ENCODE assay signal across 27 cellular contexts in genomic region chr5:153618857-153619256, GRCh38.
DNase-seq lines count a peak whose midpoint lies in the region; ATAC-seq, FAIRE-seq and TF ChIP-seq lines count a peak whose summit lies in the region.
"Had no signal": no experiment of that assay in that cellular context is flagged by ENCODE, and none has a peak within 500 bp of the region (broad histone marks: within the 10 kb centered on the region; RNA-seq: fewer than 3 reads in every experiment).

No MANE protein-coding gene starts in this region.

- TF ChIP-seq EP300 in K562 (IDR thresholded peaks at IDR 0.05; ENCODE audit: low read length): 0 out of 2 replicates have a peak, but pooled peaks have one; percentile 22

- H2AFZ ChIP-seq in ACC112 (ENCODE audit: low read length, unreplicated experiment) (peak overlapping the region; percentile 76), K562 (ENCODE audit: low read depth, low read length) (no peak overlapping the region), keratinocyte (ENCODE audit: control insufficient read depth, low read length) (peak overlapping the region; percentile 29)
- H2AFZ ChIP-seq: hepatocyte, neural progenitor cell had no signal

- TF ChIP-seq RAD21 in K562 (CRISPR knock-in tag; conservative IDR thresholded peaks at IDR 0.05 in 1 of 2, IDR thresholded peaks at IDR 0.05 in 1 of 2): no peak

- H3K4me3 ChIP-seq in ACC112 (ENCODE audit: low read depth, low read length): no peak overlapping the region
- no peak overlapping the region for H3K4me3 ChIP-seq in K562
- H3K4me3 ChIP-seq in keratinocyte (ENCODE audit: control insufficient read depth in 2 of 3, extremely low read depth in 1 of 3, insufficient read depth in 2 of 3, low read depth in 1 of 3, low read length in 3 of 3): no peak overlapping the region
- no peak overlapping the region for H3K4me3 ChIP-seq in effector memory CD4-positive, alpha-beta T cell (ENCODE audit: insufficient read depth, low read depth, low read length, poor library complexity, severe bottlenecking)
- H3K4me3 ChIP-seq: A549, hepatocyte, neural progenitor cell, thoracic aorta had no signal

- FAIRE-seq in K562 (lab: Jason Lieb, UNC) (no peak), keratinocyte (lab: Jason Lieb, UNC) (peak; percentile 76)
- FAIRE-seq: A549, H1, kidney had no signal

- H3K9ac ChIP-seq in K562 (ENCODE audit: insufficient read depth in 1 of 2, low read depth in 2 of 2, low read length in 2 of 2) (no peak overlapping the region), keratinocyte (ENCODE audit: control insufficient read depth, extremely low read depth, insufficient read depth, low read length) (no peak overlapping the region)
- H3K9ac ChIP-seq: neural progenitor cell had no signal

- H3K36me3 ChIP-seq in ACC112 (ENCODE audit: insufficient read depth, low read length) (no peaks in the 10 kb centered on the region), K562 (ENCODE audit: control insufficient read depth, insufficient read depth, low read length) (no peaks in the 10 kb centered on the region), keratinocyte (ENCODE audit: control insufficient read depth in 2 of 2, extremely low read depth in 1 of 2, insufficient read depth in 2 of 2, low read length in 2 of 2) (no peaks in the 10 kb centered on the region)
- no peaks in the 10 kb centered on the region for H3K36me3 ChIP-seq in effector memory CD4-positive, alpha-beta T cell (ENCODE audit: control insufficient read depth, insufficient read depth, low read length)
- H3K36me3 ChIP-seq: neural progenitor cell, thoracic aorta had no signal

- H3K4me2 ChIP-seq in K562 (ENCODE audit: insufficient read depth, low read length) (no peak overlapping the region), keratinocyte (ENCODE audit: control insufficient read depth, extremely low read depth, insufficient read depth, low read depth, low read length) (no peak overlapping the region)
- H3K4me2 ChIP-seq: A549, hepatocyte, neural progenitor cell had no signal

- no peaks in the 10 kb centered on the region for H3K9me1 ChIP-seq in K562 (ENCODE audit: control insufficient read depth, insufficient read depth, low read length)
- no peaks in the 10 kb centered on the region for H3K9me1 ChIP-seq in keratinocyte (ENCODE audit: control insufficient read depth, extremely low read depth, insufficient read depth, low read length)

- CTCF ChIA-PET in K562 (lab: Yijun Ruan, JAX; ENCODE audit: low intra/inter-chr PET ratio): no interaction called here

- TF ChIP-seq POLR2A in K562 (conservative IDR thresholded peaks at IDR 0.05): no peak

- no TSS peak for BruUV-seq in K562 (replicated peaks; lab: Mats Ljungman, UMichigan)

- intact Hi-C loops in K562 (cut with micrococcal nuclease): no loop called here

- H3K27me3 ChIP-seq in ACC112 (ENCODE audit: insufficient read depth, low read length) (no peaks in the 10 kb centered on the region), K562 (ENCODE audit: control insufficient read depth in 2 of 2, insufficient read depth in 2 of 2, low read length in 2 of 2) (no peaks in the 10 kb centered on the region), keratinocyte (ENCODE audit: control insufficient read depth, extremely low read depth, insufficient read depth, low read length) (no peaks in the 10 kb centered on the region)
- H3K27me3 ChIP-seq in effector memory CD4-positive, alpha-beta T cell (replicated peaks; ENCODE audit: control insufficient read depth, insufficient read depth, low read length, poor library complexity, severe bottlenecking): no peaks in the 10 kb centered on the region
- H3K27me3 ChIP-seq: hepatocyte, neural progenitor cell had no signal

- in situ Hi-C loops in K562 (cut with MboI): no loop called here

- H4K20me1 ChIP-seq in K562 (replicated peaks; ENCODE audit: control insufficient read depth, insufficient read depth, low read length): no peaks in the 10 kb centered on the region
- no peaks in the 10 kb centered on the region for H4K20me1 ChIP-seq in keratinocyte (ENCODE audit: control insufficient read depth, extremely low read depth, insufficient read depth, low read length)

- ATAC-seq in K562 (no peak), HG03442 (IDR thresholded peaks at IDR 0.05; ENCODE audit: unreplicated experiment) (no peak), GM21717 (IDR thresholded peaks at IDR 0.05; ENCODE audit: unreplicated experiment) (no peak)
- ATAC-seq: A549; activated naive CD8-positive, alpha-beta T cell treated with anti-CD3 and anti-CD28 coated beads, Interleukin-2, amount 50 U/mL, for 24 hours had no signal

- peak overlapping the region; percentile 53 for H3K27ac ChIP-seq in ACC112 (ENCODE audit: low read depth, low read length)
- no peak overlapping the region for H3K27ac ChIP-seq in K562 (ENCODE audit: extremely low read depth, low read depth, low read length)
- no peak overlapping the region for H3K27ac ChIP-seq in keratinocyte (ENCODE audit: control insufficient read depth, insufficient read depth, low read length)
- no peak overlapping the region for H3K27ac ChIP-seq in effector memory CD4-positive, alpha-beta T cell (ENCODE audit: insufficient read depth, low read length, poor library complexity, severe bottlenecking)
- H3K27ac ChIP-seq: A549, hepatocyte, HL-60, neural progenitor cell, thoracic aorta had no signal

- DNase-seq in HT1080 (ENCODE audit: low read depth): peak; percentile 37
- DNase-seq in K562 (ENCODE audit: extremely low read depth in 1 of 4, low spot score in 3 of 4): peak in 2 of 4 experiments; percentile 12 to 15
- peak; percentile 9 for DNase-seq in keratinocyte (ENCODE audit: low read depth, low spot score)
- DNase-seq in central memory CD4-positive, alpha-beta T cell: no peak
- no peak for DNase-seq in effector memory CD4-positive, alpha-beta T cell
- DNase-seq: activated CD4-positive, CD25-positive, alpha-beta regulatory T cell treated with anti-CD3 and anti-CD28 coated beads, Interleukin-2, amount 50 U/mL, for 72 hours; activated naive CD8-positive, alpha-beta T cell treated with anti-CD3 and anti-CD28 coated beads, Interleukin-2, amount 50 U/mL, for 24 hours; caudate nucleus; CD8-positive, alpha-beta memory T cell; effector CD4-positive, alpha-beta T cell; kidney; midbrain; NCI-H1048; NCI-H2081; NCI-H524 treated with DMSO at 0.1 percent for 48 hours; retina; SHP77 treated with DMSO at 0.1 percent for 48 hours; T-helper 2 cell had no signal

- H3K9me3 ChIP-seq in K562 (replicated peaks; ENCODE audit: control insufficient read depth, insufficient read depth, low read depth, low read length) (no peaks in the 10 kb centered on the region), keratinocyte (ENCODE audit: control insufficient read depth, low read depth, low read length) (no peaks in the 10 kb centered on the region)
- H3K9me3 ChIP-seq in effector memory CD4-positive, alpha-beta T cell (ENCODE audit: control insufficient read depth, low read length): no peaks in the 10 kb centered on the region
- H3K9me3 ChIP-seq: A549, thoracic aorta had no signal

- POLR2A ChIA-PET in K562 (lab: Yijun Ruan, JAX): no interaction called here

- peaks cover 36% of the 10 kb centered on the region for H3K4me1 ChIP-seq in ACC112 (ENCODE audit: control insufficient read depth, insufficient read depth, low read length, unreplicated experiment)
- H3K4me1 ChIP-seq in K562 (replicated peaks in 1 of 2; ENCODE audit: control insufficient read depth in 2 of 2, insufficient read depth in 2 of 2, low read length in 2 of 2): peaks cover 0 to 5% of the 10 kb centered on the region in 2 experiments; a peak in 3 of 5 replicates
- peaks cover 35% of the 10 kb centered on the region for H3K4me1 ChIP-seq in keratinocyte (ENCODE audit: control insufficient read depth, extremely low read depth, insufficient read depth, low read length)
- no peaks in the 10 kb centered on the region for H3K4me1 ChIP-seq in effector memory CD4-positive, alpha-beta T cell (ENCODE audit: control insufficient read depth, insufficient read depth, low read length, poor library complexity, severe bottlenecking)
- H3K4me1 ChIP-seq: A549, neural progenitor cell had no signal

- TF ChIP-seq CTCF in K562 (IDR thresholded peaks at IDR 0.05 in 2 of 3, conservative IDR thresholded peaks at IDR 0.05 in 1 of 3; ENCODE audit: insufficient read depth in 2 of 3, low read depth in 1 of 3, low read length in 3 of 3) (no peak), keratinocyte (optimal IDR thresholded peaks at IDR 0.05 in 1 of 3, IDR thresholded peaks at IDR 0.05 in 1 of 3, conservative IDR thresholded peaks at IDR 0.05 in 1 of 3; ENCODE audit: extremely low read depth in 1 of 3, insufficient read depth in 2 of 3, low read length in 3 of 3) (no peak)

- H3K79me2 ChIP-seq in ACC112 (ENCODE audit: control insufficient read depth, insufficient read depth, low read length, unreplicated experiment) (no peaks in the 10 kb centered on the region), K562 (ENCODE audit: control insufficient read depth, insufficient read depth, low read length) (no peaks in the 10 kb centered on the region), keratinocyte (ENCODE audit: control insufficient read depth, insufficient read depth, low read length) (no peaks in the 10 kb centered on the region)
- H3K79me2 ChIP-seq: hepatocyte had no signal

- dilution Hi-C loops in keratinocyte (cut with MboI; ENCODE audit: extremely low pct_ligation_motif_present, low sequenced_read_pairs): no loop called here

TF ChIP-seq in K562, 482 proteins besides CTCF, POLR2A, EP300 and RAD21 (continues in another document):
- no peak for TF ChIP-seq CBX8 (IDR thresholded peaks at IDR 0.05; ENCODE audit: borderline replicate concordance, extremely low read depth, low read depth, low read length, poor library complexity, severe bottlenecking)
- TF ChIP-seq VEZF1 (CRISPR knock-in tag; IDR thresholded peaks at IDR 0.05): peak; percentile 21; the same call in 1 of the 2 replicates
- TF ChIP-seq ATF1 (CRISPR knock-in tag; IDR thresholded peaks at IDR 0.05): no peak
- peak; percentile 54 for TF ChIP-seq ATF1 (tag; IDR thresholded peaks at IDR 0.05)
- peak; percentile 25; the same call in 1 of the 2 replicates for TF ChIP-seq CREM (IDR thresholded peaks at IDR 0.05; ENCODE audit: low read depth)
- peak; percentile 52; the same call in 1 of the 2 replicates for TF ChIP-seq ARID1B (IDR thresholded peaks at IDR 0.05)
- TF ChIP-seq ZNF175 (CRISPR knock-in tag; IDR thresholded peaks at IDR 0.05; ENCODE audit: low read depth): peak; percentile 68; the same call in 1 of the 2 replicates
- 0 out of 2 replicates have a peak, but pooled peaks have one; percentile 10 for TF ChIP-seq NFE2 (IDR thresholded peaks at IDR 0.05; ENCODE audit: low read depth)

Comparison
In these comparisons a context has a peak if more than half of its experiments do, and no peak if none do; other contexts are left out.
1. DNase-seq: peak in HT1080 (single experiment) and keratinocyte (single experiment); none in central memory CD4-positive, alpha-beta T cell (single experiment) and effector memory CD4-positive, alpha-beta T cell (0 of 3).